ENCODE assay signal across 13 cellular contexts in the genomic region with DNA sequence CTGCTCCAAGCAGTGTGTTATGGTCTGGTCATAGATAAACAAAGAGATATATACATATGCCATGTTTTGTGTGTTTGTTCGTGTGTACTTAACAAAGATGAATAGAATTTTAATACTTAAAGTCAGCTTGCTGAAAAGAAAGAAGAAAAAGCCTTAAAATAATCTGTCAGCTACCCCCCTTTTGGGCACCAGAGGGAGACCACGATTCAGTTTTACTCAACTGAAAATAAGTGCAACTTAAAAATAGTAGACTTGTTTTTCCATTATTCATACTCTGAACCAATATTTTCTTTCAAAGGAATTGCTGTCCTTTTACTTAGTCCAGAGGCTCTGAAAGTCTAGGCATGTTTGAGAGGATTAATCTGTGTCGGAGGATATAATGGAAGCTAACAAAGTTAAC.
DNase-seq lines count a peak whose midpoint lies in the region; ATAC-seq, FAIRE-seq and TF ChIP-seq lines count a peak whose summit lies in the region.
"Had no signal": no experiment of that assay in that cellular context is flagged by ENCODE, and none has a peak within 500 bp of the region (broad histone marks: within the 10 kb centered on the region; RNA-seq: fewer than 3 reads in every experiment).

No MANE protein-coding gene starts in this region.

- TF ChIP-seq CTCF in A549 (IDR thresholded peaks at IDR 0.05) = peak; percentile 17; the same call in 1 of the 3 replicates
- peak; percentile 16 for TF ChIP-seq CTCF in endothelial cell (IDR thresholded peaks at IDR 0.05; ENCODE audit: unreplicated experiment)

- H3K9me3 ChIP-seq in A549 = no peaks in the 10 kb centered on the region
- H3K9me3 ChIP-seq: gastrocnemius medialis, uterus had no signal

- TF ChIP-seq RAD21 in A549 (conservative IDR thresholded peaks at IDR 0.05 in 1 of 2, IDR thresholded peaks at IDR 0.05 in 1 of 2) = peak; percentile 37 to 49; a peak in 4 of 5 replicates

- no peaks in the 10 kb centered on the region for H3K36me3 Mint-ChIP-seq in endothelial cell (ENCODE audit: low read depth, unreplicated experiment)

- H3K4me1 ChIP-seq in A549 = no peaks in the 10 kb centered on the region
- H3K4me1 ChIP-seq: gastrocnemius medialis, uterus had no signal

- no peaks in the 10 kb centered on the region for H3K27me3 Mint-ChIP-seq in endothelial cell (ENCODE audit: unreplicated experiment)
- H3K27me3 Mint-ChIP-seq: activated B cell treated with CpG ODN at 0.5 μM for 24 hours had no signal

- POLR2A ChIA-PET in A549 (lab: Yijun Ruan, JAX) = no interaction called here

- CTCF ChIA-PET in A549 (lab: Yijun Ruan, JAX) = interaction anchor here (1.2 kb wide), 1 partner anchor 43 kb away, joined by 3 read pairs; no protein-coding TSS in a partner anchor

- no peak overlapping the region for H3K27ac Mint-ChIP-seq in endothelial cell (ENCODE audit: unreplicated experiment)
- H3K27ac Mint-ChIP-seq: activated B cell treated with CpG ODN at 0.5 μM for 24 hours had no signal

- 28% methylated on average over 3 of the region's 3 CpGs for WGBS in A549 (ENCODE audit: missing lambda C conversion rate)

- no peak overlapping the region for H3K4me3 ChIP-seq in A549
- H3K4me3 ChIP-seq: gastrocnemius medialis, uterus had no signal

- no peak for TF ChIP-seq POLR2A in A549 (IDR thresholded peaks at IDR 0.05; ENCODE audit: low read length)

- no peak overlapping the region for H3K27ac ChIP-seq in A549
- H3K27ac ChIP-seq: gastrocnemius medialis, uterus had no signal

- DNase-seq in A549 (ENCODE audit: low read depth in 1 of 2, low spot score in 1 of 2) (no peak), NCI-H1105 treated with DMSO at 0.1 percent for 48 hours (lab: John Stamatoyannopoulos, UW) (peak; percentile 34), endothelial cell (ENCODE audit: low spot score) (no peak), NCI-H2196 treated with DMSO at 0.1 percent for 48 hours (lab: John Stamatoyannopoulos, UW; ENCODE audit: unreplicated experiment) (no peak), Right ventricle myocardium superior (no peak), NCI-H345 treated with DMSO at 0.1 percent for 48 hours (lab: John Stamatoyannopoulos, UW; ENCODE audit: unreplicated experiment) (no peak), occipital lobe (lab: John Stamatoyannopoulos, UW) (no peak)
- DNase-seq: activated B cell treated with CpG ODN at 0.5 μM for 24 hours; central memory CD4-positive, alpha-beta T cell; gastrocnemius medialis; right cardiac atrium; uterus had no signal

- intact Hi-C loops in Right ventricle myocardium superior (cut with DNase I) = no loop called here

- H3K4me2 ChIP-seq in A549 = no peak overlapping the region

- H3K4me3 Mint-ChIP-seq in endothelial cell (ENCODE audit: unreplicated experiment) = no peak overlapping the region
- H3K4me3 Mint-ChIP-seq: activated B cell treated with CpG ODN at 0.5 μM for 24 hours had no signal

- H3K4me1 Mint-ChIP-seq in endothelial cell (ENCODE audit: unreplicated experiment) = no peaks in the 10 kb centered on the region
- H3K4me1 Mint-ChIP-seq: activated B cell treated with CpG ODN at 0.5 μM for 24 hours had no signal

- no peaks in the 10 kb centered on the region for H3K9me3 Mint-ChIP-seq in endothelial cell (ENCODE audit: unreplicated experiment)
- H3K9me3 Mint-ChIP-seq: activated B cell treated with CpG ODN at 0.5 μM for 24 hours had no signal

- peak; percentile 74 for FAIRE-seq in A549 (lab: Jason Lieb, UNC)

- ATAC-seq in A549 (no peak), GM18511 (IDR thresholded peaks at IDR 0.05; ENCODE audit: unreplicated experiment) (peak; percentile 76), Right ventricle myocardium superior (ENCODE audit: poor library complexity) (no peak)
- ATAC-seq: gastrocnemius medialis, right cardiac atrium had no signal

- no peak for TF ChIP-seq EP300 in A549 (IDR thresholded peaks at IDR 0.05)

TF ChIP-seq in A549, 52 proteins besides CTCF, POLR2A, EP300 and RAD21:
- TF ChIP-seq SMC3 (IDR thresholded peaks at IDR 0.05) (0 out of 3 replicates have a peak, but pooled peaks have one; percentile 13), ZFP36 (IDR thresholded peaks at IDR 0.05; ENCODE audit: borderline replicate concordance, partially characterized antibody) (no peak)
